Comparison of ENCODE assay signal across 12 cellular contexts in the genomic region with DNA sequence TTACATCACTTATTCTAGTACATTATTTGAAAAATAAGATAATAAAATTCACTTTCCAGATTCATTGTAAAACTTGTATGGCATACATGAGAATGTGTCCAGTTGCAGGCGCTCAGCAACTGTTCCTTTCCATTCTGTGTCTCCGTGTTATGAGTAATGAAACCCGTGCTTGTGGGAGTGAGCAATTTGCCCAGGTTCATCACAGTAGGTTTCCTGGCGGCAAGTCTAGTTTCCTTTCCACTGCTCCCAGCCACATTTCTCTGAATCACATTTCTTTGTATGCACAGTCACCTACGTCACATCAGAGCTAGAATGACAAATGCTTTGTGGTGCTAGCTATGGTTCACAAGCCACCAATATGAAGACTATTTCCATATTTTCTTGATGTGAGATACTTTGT. TPM values are rescaled to one million over a fixed set of nuclear protein-coding genes. Genes with fewer than 3 reads are reported as not detected.
DNase-seq lines count a peak whose midpoint lies in the region; TF ChIP-seq lines count a peak whose summit lies in the region.
"Had no signal": no experiment of that assay in that cellular context is flagged by ENCODE, and none has a peak within 500 bp of the region (broad histone marks: within the 10 kb centered on the region; RNA-seq: fewer than 3 reads in every experiment).

No MANE protein-coding gene starts in this region.

- no peaks in the 10 kb centered on the region for H3F3A ChIP-seq in smooth muscle cell (ENCODE audit: low read depth)

- H2AFZ ChIP-seq in mammary epithelial cell (ENCODE audit: low read depth, low read length) = no peak overlapping the region
- no peak overlapping the region for H2AFZ ChIP-seq in smooth muscle cell (ENCODE audit: low read depth)

- H3K27ac ChIP-seq in mammary epithelial cell (ENCODE audit: insufficient read depth, low read depth, low read length) (no peak overlapping the region), smooth muscle cell (ENCODE audit: low read depth) (no peak overlapping the region), RWPE1 (no peak overlapping the region)
- H3K27ac ChIP-seq: gastrocnemius medialis, upper lobe of right lung had no signal

- dilution Hi-C loops in mammary epithelial cell (cut with HindIII; ENCODE audit: low sequenced_read_pairs) = no loop called here

- in situ Hi-C loops in mammary epithelial cell (cut with MboI; ENCODE audit: low sequenced_read_pairs in 2 of 2) = no loop called here

- no peak for TF ChIP-seq CTCF in mammary epithelial cell (conservative IDR thresholded peaks at IDR 0.05 in 1 of 2, IDR thresholded peaks at IDR 0.05 in 1 of 2; ENCODE audit: extremely low read depth in 1 of 2, insufficient read depth in 1 of 2, low read depth in 1 of 2, low read length in 2 of 2)
- no peak for TF ChIP-seq CTCF in smooth muscle cell (IDR thresholded peaks at IDR 0.05; ENCODE audit: borderline replicate concordance, insufficient read depth, poor library complexity, severe bottlenecking)
- TF ChIP-seq CTCF in RWPE1 (conservative IDR thresholded peaks at IDR 0.05; ENCODE audit: low read depth) = no peak

- no peaks in the 10 kb centered on the region for H3K27me3 ChIP-seq in mammary epithelial cell (ENCODE audit: insufficient read depth, low read length)
- H3K27me3 ChIP-seq in smooth muscle cell (ENCODE audit: low read depth) = no peaks in the 10 kb centered on the region
- H3K27me3 ChIP-seq: gastrocnemius medialis, upper lobe of right lung had no signal

- no peak overlapping the region for H3K9ac ChIP-seq in mammary epithelial cell (ENCODE audit: insufficient read depth, low read length)
- no peak overlapping the region for H3K9ac ChIP-seq in smooth muscle cell (ENCODE audit: low read depth)

- H3K4me2 ChIP-seq in mammary epithelial cell (ENCODE audit: insufficient read depth, low read depth, low read length) = no peak overlapping the region
- no peak overlapping the region for H3K4me2 ChIP-seq in smooth muscle cell

- intact Hi-C loops in mammary epithelial cell (cut with micrococcal nuclease) = no loop called here

- 81% methylated on average over 5 of the region's 5 CpGs for WGBS in mammary epithelial cell (ENCODE audit: low coverage, missing lambda C conversion rate)
- 90% methylated on average over 5 of the region's 5 CpGs for WGBS in smooth muscle cell (ENCODE audit: low lambda C conversion rate)

- CTCF ChIA-PET in mammary epithelial cell (lab: Charles Lee; ENCODE audit: low non-redundant PET) (no interaction called here), RWPE1 (lab: Yijun Ruan, JAX) (no interaction called here)

- no peak overlapping the region for H3K4me3 ChIP-seq in mammary epithelial cell (replicated peaks in 1 of 3; ENCODE audit: insufficient read depth in 1 of 3, low read depth in 2 of 3, low read length in 3 of 3)
- H3K4me3 ChIP-seq in smooth muscle cell = no peak overlapping the region
- H3K4me3 ChIP-seq: gastrocnemius medialis, upper lobe of right lung had no signal

- POLR2A ChIA-PET in RWPE1 (lab: Yijun Ruan, JAX; ENCODE audit: low non-redundant PET) = no interaction called here

- H3K4me1 ChIP-seq in mammary epithelial cell (ENCODE audit: insufficient read depth, low read length) (no peaks in the 10 kb centered on the region), smooth muscle cell (ENCODE audit: low read depth) (no peaks in the 10 kb centered on the region)
- H3K4me1 ChIP-seq: gastrocnemius medialis, upper lobe of right lung had no signal

- H3K9me3 ChIP-seq in mammary epithelial cell (replicated peaks; ENCODE audit: insufficient read depth, low read length) (no peaks in the 10 kb centered on the region), smooth muscle cell (replicated peaks; ENCODE audit: low read depth) (no peaks in the 10 kb centered on the region)
- H3K9me3 ChIP-seq: gastrocnemius medialis, upper lobe of right lung had no signal

- BruUV-seq in mammary epithelial cell (replicated peaks; lab: Mats Ljungman, UMichigan) = no TSS peak

- DNase-seq in GM04504 (ENCODE audit: low read depth) (peak; percentile 76), mammary epithelial cell (peak; percentile 39), smooth muscle cell (lab: John Stamatoyannopoulos, UW; ENCODE audit: unreplicated experiment) (no peak), RWPE1 (ENCODE audit: low spot score) (no peak), GM19238 (ENCODE audit: insufficient read length, low spot score) (no peak), NCI-H1092 treated with DMSO at 0.1 percent for 48 hours (lab: John Stamatoyannopoulos, UW) (no peak)
- peak; percentile 35 to 39 for DNase-seq in activated CD4-positive, alpha-beta T cell treated with anti-CD3 and anti-CD28 coated beads for 24 hours (ENCODE audit: low read depth in 2 of 2)
- DNase-seq in stimulated activated CD4-positive, alpha-beta T cell treated with anti-CD3 and anti-CD28 coated beads, Interleukin-2, amount 100 ng/mL, for 48 hours = peak; percentile 44 to 53
- DNase-seq: gastrocnemius medialis, NCI-H510A treated with DMSO at 0.1 percent for 48 hours, nephron progenitor cell, upper lobe of right lung had no signal

- no peaks in the 10 kb centered on the region for H3K79me2 ChIP-seq in mammary epithelial cell (ENCODE audit: insufficient read depth, low read length)
- H3K79me2 ChIP-seq in smooth muscle cell (ENCODE audit: low read depth) = no peaks in the 10 kb centered on the region

- H4K20me1 ChIP-seq in mammary epithelial cell (ENCODE audit: insufficient read depth, low read length) (no peaks in the 10 kb centered on the region), smooth muscle cell (ENCODE audit: low read depth) (no peaks in the 10 kb centered on the region)

- H3K36me3 ChIP-seq in mammary epithelial cell (ENCODE audit: insufficient read depth, low read length) = peaks cover 78% of the 10 kb centered on the region
- H3K36me3 ChIP-seq in smooth muscle cell (ENCODE audit: low read depth) = no peaks in the 10 kb centered on the region
- H3K36me3 ChIP-seq: gastrocnemius medialis had no signal

RNA-seq across cellular contexts. Expression of gene MOCS2, which starts 39.9 kb away (rescaled TPM):
- total RNA-seq in mammary epithelial cell = 10 to 100 TPM; 32.0 to 43.1 TPM
- polyA plus RNA-seq in mammary epithelial cell = 39.8 TPM
- polyA minus RNA-seq in mammary epithelial cell = 39.5 TPM
- 56.3 and 59.0 TPM in 2 replicates for total RNA-seq in smooth muscle cell
- 35.6 and 44.8 TPM in 2 replicates for polyA plus RNA-seq in smooth muscle cell

Comparison
In these comparisons a context has a peak if more than half of its experiments do, and no peak if none do; other contexts are left out.
1. DNase-seq: peak in GM04504 (single experiment), activated CD4-positive, alpha-beta T cell treated with anti-CD3 and anti-CD28 coated beads for 24 hours (2 of 2), mammary epithelial cell (single experiment) and stimulated activated CD4-positive, alpha-beta T cell treated with anti-CD3 and anti-CD28 coated beads, Interleukin-2, amount 100 ng/mL, for 48 hours (2 of 2); none in smooth muscle cell (single experiment), RWPE1 (single experiment), GM19238 (single experiment) and NCI-H1092 treated with DMSO at 0.1 percent for 48 hours (single experiment).